Comparison of ENCODE assay signal across 14 cellular contexts in genomic region chr19:293436-294110, GRCh38. TPM values are rescaled to one million over a fixed set of nuclear protein-coding genes. Genes with fewer than 3 reads are reported as not detected.
"Had no signal": no experiment of that assay in that cellular context is flagged by ENCODE, and none has a peak within 500 bp of the region (broad histone marks: within the 10 kb centered on the region; RNA-seq: fewer than 3 reads in every experiment).

No MANE protein-coding gene starts in this region.

- H3K27ac ChIP-seq: ascending aorta, cardiac muscle cell, lower lobe of right lung, suprapubic skin had no signal

- DNase-seq: activated CD4-positive, alpha-beta T cell treated with anti-CD3 and anti-CD28 coated beads, Interleukin-2, amount 50 U/mL, for 1 hour; activated CD8-positive, alpha-beta memory T cell treated with anti-CD3 and anti-CD28 coated beads for 24 hours; activated naive CD4-positive, alpha-beta T cell treated with Interleukin-2 at 50 U/mL for 16 hours; left cardiac atrium; lower lobe of right lung; right cardiac atrium; small intestine; stimulated activated naive CD8-positive, alpha-beta T cell treated with anti-CD3 and anti-CD28 coated beads, Interleukin-15, Interleukin-2, amounts not matched to agents 100 U/mL and 50 U/mL, for 24 hours; T-cell; T-helper 9 cell had no signal

- H3K4me3 ChIP-seq: ascending aorta, cardiac muscle cell, lower lobe of right lung, prostate gland, suprapubic skin had no signal

- H3K36me3 ChIP-seq: ascending aorta, cardiac muscle cell, lower lobe of right lung, prostate gland, suprapubic skin had no signal

- H3K9me3 ChIP-seq: ascending aorta, lower lobe of right lung, prostate gland, suprapubic skin had no signal

RNA-seq across cellular contexts. Expression of gene PLPP2, which starts 2.4 kb away (rescaled TPM):
- polyA plus RNA-seq: cardiac muscle cell had no signal
